ENCODE assay signal across 14 cellular contexts in the genomic region with DNA sequence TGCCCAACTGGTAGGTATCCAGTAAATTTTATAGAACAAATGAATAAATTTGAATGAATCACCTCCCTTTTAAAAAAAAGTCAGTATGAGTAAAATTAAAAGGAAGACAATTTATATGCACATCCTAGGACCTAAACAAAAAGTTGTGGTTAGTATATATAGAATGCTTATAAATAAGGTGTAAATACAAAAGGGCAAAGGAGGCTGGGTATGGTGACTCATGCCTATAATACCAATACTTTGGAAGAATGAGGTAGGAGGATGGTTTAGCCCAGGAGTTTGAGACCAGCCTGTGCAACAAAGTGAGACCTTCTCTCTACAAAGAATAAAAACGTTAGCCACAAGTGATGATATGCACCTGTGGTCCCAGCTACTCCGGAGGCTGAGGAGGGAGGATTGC. TPM values are rescaled to one million over a fixed set of nuclear protein-coding genes. Genes with fewer than 3 reads are reported as not detected.
"Had no signal": no experiment of that assay in that cellular context is flagged by ENCODE, and none has a peak within 500 bp of the region (broad histone marks: within the 10 kb centered on the region; RNA-seq: fewer than 3 reads in every experiment).

No MANE protein-coding gene starts in this region.

- H3K27me3 ChIP-seq: ascending aorta, breast epithelium, gastrocnemius medialis, heart right ventricle, right lobe of liver had no signal

- H3K9me3 ChIP-seq: ascending aorta, breast epithelium, gastrocnemius medialis, heart right ventricle, psoas muscle, right lobe of liver, thoracic aorta had no signal

- DNase-seq: activated CD4-positive, alpha-beta T cell treated with anti-CD3 and anti-CD28 coated beads, Interleukin-2, amount 50 U/mL, for 4 hours; activated CD4-positive, CD25-positive, alpha-beta regulatory T cell; activated CD8-positive, alpha-beta memory T cell treated with anti-CD3 and anti-CD28 coated beads, Interleukin-2, amount 10 ng/mL, durations not matched to agents 7 days and 5 days; activated T-cell treated with anti-CD3 and anti-CD28 coated beads, Interleukin-2, amount 50 U/mL, for 48 hours; gastrocnemius medialis; heart right ventricle; midbrain; psoas muscle; right lobe of liver had no signal

- H3K36me3 ChIP-seq: breast epithelium, right lobe of liver, thoracic aorta had no signal

- H3K4me1 ChIP-seq: ascending aorta, breast epithelium, right lobe of liver had no signal

- H3K27me3 Mint-ChIP-seq: activated CD8-positive, alpha-beta memory T cell treated with anti-CD3 and anti-CD28 coated beads, Interleukin-2, amount 10 ng/mL, durations not matched to agents 7 days and 5 days had no signal

- H3K27ac ChIP-seq: ascending aorta, breast epithelium, gastrocnemius medialis, heart right ventricle, psoas muscle, right lobe of liver, thoracic aorta had no signal

- ATAC-seq: activated CD8-positive, alpha-beta memory T cell treated with anti-CD3 and anti-CD28 coated beads, Interleukin-2, amount 10 ng/mL, durations not matched to agents 7 days and 5 days; gastrocnemius medialis; heart right ventricle; right lobe of liver had no signal

- H3K27ac Mint-ChIP-seq: activated CD8-positive, alpha-beta memory T cell treated with anti-CD3 and anti-CD28 coated beads, Interleukin-2, amount 10 ng/mL, durations not matched to agents 7 days and 5 days; T-helper 2 cell treated with Interferon-gamma antibody and Interleukin-4, amounts not matched to agents 5 μg/mL and 100 μg/mL, for 36 hours had no signal

- H3K4me3 ChIP-seq: ascending aorta, breast epithelium, gastrocnemius medialis, heart right ventricle, psoas muscle, right lobe of liver, thoracic aorta had no signal

- H3K4me3 Mint-ChIP-seq: activated CD8-positive, alpha-beta memory T cell treated with anti-CD3 and anti-CD28 coated beads, Interleukin-2, amount 10 ng/mL, durations not matched to agents 7 days and 5 days; neural crest cell; T-helper 2 cell treated with Interferon-gamma antibody and Interleukin-4, amounts not matched to agents 5 μg/mL and 100 μg/mL, for 36 hours had no signal

- H3K9me3 Mint-ChIP-seq: T-helper 2 cell treated with Interferon-gamma antibody and Interleukin-4, amounts not matched to agents 5 μg/mL and 100 μg/mL, for 36 hours had no signal

RNA-seq across cellular contexts. Expression of a gene that starts 31.4 kb away (rescaled TPM):
- total RNA-seq: ascending aorta had no signal
